In genomic region chr1:55535724-55536262, GRCh38 we compare ENCODE assay signal across 1 cellular context.
TF ChIP-seq lines count a peak whose summit lies in the region.

No MANE protein-coding gene starts in this region.

TF ChIP-seq in HepG2, 621 proteins besides CTCF, POLR2A, EP300 and RAD21 (continued from another document):
- TF ChIP-seq ZNF407 (CRISPR knock-in tag; IDR thresholded peaks at IDR 0.05; ENCODE audit: not compliant biosample characterization), result no peak
- TF ChIP-seq HMGXB3 (CRISPR knock-in tag; IDR thresholded peaks at IDR 0.05; ENCODE audit: borderline replicate concordance), result no peak
- TF ChIP-seq ZNF362 (CRISPR knock-in tag; IDR thresholded peaks at IDR 0.05; ENCODE audit: borderline replicate concordance), result no peak
- TF ChIP-seq ZNF724P (CRISPR knock-in tag; IDR thresholded peaks at IDR 0.05; ENCODE audit: borderline replicate concordance), result no peak
- no peak for TF ChIP-seq KAT2B (IDR thresholded peaks at IDR 0.05; ENCODE audit: borderline replicate concordance, low read depth, low read length)
- TF ChIP-seq STAG1 (CRISPR knock-in tag; IDR thresholded peaks at IDR 0.05), result no peak
- TF ChIP-seq STAT5B (CRISPR knock-in tag; IDR thresholded peaks at IDR 0.05), result no peak
- no peak for TF ChIP-seq ZNF652 (CRISPR knock-in tag; IDR thresholded peaks at IDR 0.05; ENCODE audit: borderline replicate concordance, low read depth)
- no peak for TF ChIP-seq KDM1A (CRISPR knock-in tag; IDR thresholded peaks at IDR 0.05)
- no peak for TF ChIP-seq SMARCC2 (IDR thresholded peaks at IDR 0.05)
- TF ChIP-seq HNF1A (IDR thresholded peaks at IDR 0.05; ENCODE audit: low read depth), result no peak
- TF ChIP-seq HNF1A (CRISPR knock-in tag; IDR thresholded peaks at IDR 0.05; ENCODE audit: borderline replicate concordance), result no peak
- no peak for TF ChIP-seq ZNF766 (CRISPR knock-in tag; IDR thresholded peaks at IDR 0.05; ENCODE audit: borderline replicate concordance)
- TF ChIP-seq NBN (conservative IDR thresholded peaks at IDR 0.05), result no peak
- TF ChIP-seq POGK (CRISPR knock-in tag; conservative IDR thresholded peaks at IDR 0.05), result no peak
- TF ChIP-seq ZBTB7B (CRISPR knock-in tag; IDR thresholded peaks at IDR 0.05), result no peak
